ENCODE assay signal across 6 cellular contexts in the genomic region with DNA sequence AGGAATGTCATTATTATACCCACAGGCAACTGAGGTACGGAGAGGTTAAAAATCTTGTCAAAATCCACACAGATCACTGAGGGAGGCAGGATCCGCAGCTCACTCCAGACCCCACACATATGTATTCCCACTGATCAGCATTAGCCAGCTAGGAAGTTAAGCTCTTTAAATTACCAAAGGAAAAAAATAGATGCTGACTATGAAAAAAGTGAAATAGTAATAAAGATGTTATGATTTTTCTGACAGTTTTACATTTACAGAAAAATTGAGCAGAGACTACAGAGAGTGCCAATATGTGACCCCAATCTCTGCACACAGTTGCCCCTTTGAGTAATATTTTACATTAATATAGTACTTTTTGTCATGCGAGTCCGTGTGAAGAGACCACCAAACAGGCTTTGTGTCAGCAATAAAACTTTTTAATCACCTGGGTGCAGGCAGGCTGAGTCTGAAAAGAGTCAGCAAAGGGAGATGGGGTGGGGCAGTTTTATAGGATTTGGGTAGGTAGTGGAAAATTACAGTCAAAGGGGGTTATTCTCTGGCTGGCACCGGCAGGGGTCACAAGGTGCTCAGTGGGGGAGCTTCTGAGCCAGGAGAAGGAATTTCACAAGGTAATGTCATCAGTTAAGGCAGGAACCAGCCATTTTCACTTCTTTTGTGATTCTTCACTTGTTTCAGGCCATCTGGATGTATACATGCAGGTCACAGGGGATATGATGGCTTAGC.
DNase-seq lines count a peak whose midpoint lies in the region; ATAC-seq, FAIRE-seq and TF ChIP-seq lines count a peak whose summit lies in the region.
"Not testable (repeated sequence)": the region's sequence is repeated elsewhere in the genome, so short reads cannot be mapped to it uniquely, and the experiment has no call there.

No MANE protein-coding gene starts in this region.

- peak in 1 of 2 experiments; percentile 13; a peak in 1 of 4 replicates for TF ChIP-seq CTCF in GM23338 (conservative IDR thresholded peaks at IDR 0.05; ENCODE audit: low read depth in 2 of 2)
- TF ChIP-seq CTCF in IMR-90 (conservative IDR thresholded peaks at IDR 0.05; ENCODE audit: low read depth, low read length); WTC11 (IDR thresholded peaks at IDR 0.05); H1 (IDR thresholded peaks at IDR 0.05; ENCODE audit: control extremely low read depth in 1 of 3, insufficient read depth in 1 of 3, low read depth in 1 of 3, low read length in 3 of 3); HepG2 (CRISPR knock-in tag; IDR thresholded peaks at IDR 0.05): not testable (repeated sequence)

- not testable (repeated sequence) for H2AK5ac ChIP-seq in IMR-90 (ENCODE audit: low read depth, low read length); H1 (ENCODE audit: low read depth, low read length)

- H4K20me1 ChIP-seq in GM23338 (replicated peaks; ENCODE audit: insufficient read depth); IMR-90 (ENCODE audit: insufficient read depth, low read length); H1 (replicated peaks in 1 of 2; ENCODE audit: control insufficient read depth in 1 of 2, insufficient read depth in 2 of 2, low read length in 2 of 2); HepG2 (ENCODE audit: insufficient read depth, low read length): not testable (repeated sequence)

- not testable (repeated sequence) for H4K8ac ChIP-seq in IMR-90 (ENCODE audit: low read depth in 2 of 2, low read length in 2 of 2); H1 (ENCODE audit: extremely low read depth, insufficient read depth, low read length)

- H3K56ac ChIP-seq in IMR-90 (ENCODE audit: extremely low read depth, insufficient read depth, low read length) = not testable (repeated sequence)
- peak overlapping the region; percentile 64 for H3K56ac ChIP-seq in H1 (replicated peaks; ENCODE audit: insufficient read length, low read depth, low read length)

- intact Hi-C loops in IMR-90 (cut with micrococcal nuclease); HepG2 (cut with micrococcal nuclease; ENCODE audit: unreplicated experiment): not testable (repeated sequence)

- H3K27me3 Mint-ChIP-seq in GM23338 (ENCODE audit: insufficient read depth, low read depth, poor library complexity); WTC11 (ENCODE audit: low read depth): not testable (repeated sequence)

- H3K79me2 ChIP-seq in GM23338 (replicated peaks; ENCODE audit: insufficient read depth); H1 (ENCODE audit: control insufficient read depth in 1 of 2, insufficient read depth in 2 of 2, low read length in 2 of 2); HepG2 (ENCODE audit: insufficient read depth, low read length): not testable (repeated sequence)

- not testable (repeated sequence) for TF ChIP-seq EP300 in H1 (IDR thresholded peaks at IDR 0.05; ENCODE audit: borderline replicate concordance in 1 of 2, low read depth in 2 of 2, low read length in 2 of 2); HepG2 (IDR thresholded peaks at IDR 0.05; ENCODE audit: low read depth in 2 of 2, low read length in 2 of 2); HepG2 (CRISPR knock-in tag; IDR thresholded peaks at IDR 0.05; ENCODE audit: borderline replicate concordance)

- peaks cover 20% of the 10 kb centered on the region for H3K9me3 Mint-ChIP-seq in GM23338
- H3K9me3 Mint-ChIP-seq in WTC11 = peaks cover 35% of the 10 kb centered on the region

- not testable (repeated sequence) for H3K9ac ChIP-seq in IMR-90 (ENCODE audit: low read depth, low read length); H1 (replicated peaks in 1 of 4; ENCODE audit: extremely low read depth in 1 of 4, low read depth in 3 of 4, low read length in 3 of 4); HepG2 (ENCODE audit: insufficient read depth, low read depth, low read length)

- not testable (repeated sequence) for H2BK15ac ChIP-seq in IMR-90 (ENCODE audit: low read depth, low read length); H1 (ENCODE audit: low read length)

- peak; percentile 63 for ATAC-seq in GM23338
- ATAC-seq in IMR-90 (ENCODE audit: low read depth); WTC11; HepG2: not testable (repeated sequence)

- dilution Hi-C loops in IMR-90 (cut with HindIII; ENCODE audit: low sequenced_read_pairs, unreplicated experiment) = not testable (repeated sequence)

- TF ChIP-seq POLR2A in IMR-90 (IDR thresholded peaks at IDR 0.05; ENCODE audit: low read depth, low read length); H1 (IDR thresholded peaks at IDR 0.05; ENCODE audit: control extremely low read depth in 1 of 2, low read depth in 2 of 2, low read length in 2 of 2); HepG2 (IDR thresholded peaks at IDR 0.05; ENCODE audit: insufficient read depth in 1 of 2, low read depth in 2 of 2, low read length in 2 of 2): not testable (repeated sequence)

- FAIRE-seq in H1 (lab: Jason Lieb, UNC); HepG2 (lab: Jason Lieb, UNC): not testable (repeated sequence)

- H3K36me3 ChIP-seq in GM23338 (ENCODE audit: insufficient read depth); IMR-90 (ENCODE audit: control insufficient read depth, insufficient read depth, low read length); H1 (ENCODE audit: control insufficient read depth in 2 of 4, insufficient read depth in 4 of 4, low read length in 3 of 4); HepG2 (replicated peaks in 1 of 2; ENCODE audit: control insufficient read depth in 1 of 2, insufficient read depth in 2 of 2, low read length in 2 of 2): not testable (repeated sequence)

- peak; percentile 37 for DNase-seq in GM23338 (ENCODE audit: low spot score)
- not testable (repeated sequence) for DNase-seq in HEK293T (ENCODE audit: extremely low spot score); IMR-90; HepG2 (ENCODE audit: low spot score)
- peak; percentile 47 for DNase-seq in WTC11 (ENCODE audit: low spot score)
- DNase-seq in H1 (ENCODE audit: low read depth in 1 of 2, low spot score in 2 of 2) = peak in 1 of 2 experiments; percentile 62

- H2BK12ac ChIP-seq in H1 (ENCODE audit: low read depth, low read length) = not testable (repeated sequence)

- H3K4me2 ChIP-seq in GM23338 (peak overlapping the region; percentile 39; the same call in 1 of the 2 replicates), H1 (ENCODE audit: insufficient read depth in 1 of 2, low read depth in 2 of 2, low read length in 2 of 2) (0 out of 4 replicates have a peak overlapping the region, but pooled peaks of 1 of the 2 experiments have one; percentile 24)
- not testable (repeated sequence) for H3K4me2 ChIP-seq in IMR-90 (ENCODE audit: low read depth, low read length); HepG2 (ENCODE audit: low read depth, low read length)

- WGBS in IMR-90 (ENCODE audit: extremely low coverage in 2 of 2, insufficient read length in 1 of 2), 2 experiments = no CpG with 5 or more reads among the region's 5 CpGs
- 63% methylated on average over 5 of the region's 5 CpGs; no CpG with 5 or more reads in 1 of the 2 experiments for whole genome bisulfite sequencing in H1 (ENCODE audit: extremely low coverage in 1 of 2, insufficient coverage in 1 of 2, insufficient read length in 1 of 2, insufficient replicate concordance in 2 of 2, low coverage in 1 of 2, low lambda C conversion rate in 2 of 2, missing lambda C conversion rate in 1 of 2), 2 experiments
- 87% methylated on average over 5 of the region's 5 CpGs for WGBS in HepG2 (ENCODE audit: low lambda C conversion rate)

- H3F3A ChIP-seq in GM23338 (replicated peaks; ENCODE audit: low read depth) = not testable (repeated sequence)

- H3K14ac ChIP-seq in IMR-90 (replicated peaks; ENCODE audit: low read depth, low read length); H1 (ENCODE audit: insufficient read length): not testable (repeated sequence)

- peaks cover 14% of the 10 kb centered on the region; the same call in 1 of the 2 replicates for H3K4me1 ChIP-seq in GM23338 (ENCODE audit: insufficient read depth)
- H3K4me1 ChIP-seq in IMR-90 (ENCODE audit: control insufficient read depth, insufficient read depth, low read length); H1 (replicated peaks in 1 of 4; ENCODE audit: control insufficient read depth in 3 of 4, insufficient read depth in 4 of 4, low read length in 3 of 4); HepG2 (ENCODE audit: insufficient read depth, low read length): not testable (repeated sequence)

- in situ Hi-C loops in IMR-90 (cut with MboI; ENCODE audit: low sequenced_read_pairs); HepG2 (cut with HindIII; ENCODE audit: extremely low pct_ligation_motif_present, low pct_unique_long_range_greater_than_20kb): not testable (repeated sequence)

- H2BK20ac ChIP-seq in IMR-90 (ENCODE audit: low read depth, low read length); H1 (ENCODE audit: low read length): not testable (repeated sequence)

- not testable (repeated sequence) for H3K18ac ChIP-seq in IMR-90 (ENCODE audit: low read depth, low read length); H1 (ENCODE audit: extremely low read depth, low read length)

- H3K4ac ChIP-seq in IMR-90 (ENCODE audit: low read depth, low read length) = not testable (repeated sequence)
- peak overlapping the region; percentile 74 for H3K4ac ChIP-seq in H1 (replicated peaks; ENCODE audit: insufficient read length, low read depth, low read length)

- peak overlapping the region; percentile 81 for H3K27ac ChIP-seq in GM23338 (ENCODE audit: low read depth)
- H3K27ac ChIP-seq in IMR-90 (ENCODE audit: insufficient read depth, low read length); H1 (ENCODE audit: low read depth, low read length); HepG2 (ENCODE audit: extremely low read length, insufficient read depth, low read length): not testable (repeated sequence)

- not testable (repeated sequence) for H2AK9ac ChIP-seq in IMR-90 (replicated peaks; ENCODE audit: low read depth, low read length, poor library complexity)

- TF ChIP-seq RAD21 in IMR-90 (IDR thresholded peaks at IDR 0.05; ENCODE audit: low read length); H1 (IDR thresholded peaks at IDR 0.05 in 1 of 2, conservative IDR thresholded peaks at IDR 0.05 in 1 of 2; ENCODE audit: low read depth in 2 of 2, low read length in 2 of 2); HepG2 (CRISPR knock-in tag; IDR thresholded peaks at IDR 0.05): not testable (repeated sequence)

- not testable (repeated sequence) for H3K27me3 ChIP-seq in GM23338 (ENCODE audit: insufficient read depth); IMR-90 (ENCODE audit: control insufficient read depth, insufficient read depth, low read length); H1 (replicated peaks in 1 of 4; ENCODE audit: control insufficient read depth in 3 of 4, extremely low read depth in 1 of 4, insufficient read depth in 3 of 4, low read length in 3 of 4); HepG2 (ENCODE audit: control insufficient read depth in 1 of 2, insufficient read depth in 2 of 2, low read length in 2 of 2)

- H3K23me2 ChIP-seq in H1 (ENCODE audit: low read depth, low read length) = not testable (repeated sequence)

- CTCF ChIA-PET in HEK293T (lab: Yijun Ruan, JAX) (interaction anchor here (0.7 kb wide), 1 partner anchor 21 kb away, joined by 3 read pairs; no protein-coding TSS in a partner anchor), WTC11 (lab: Charles Lee) (interaction anchor here (0.7 to 1.9 kb wide), 3 partner anchors 21 to 228 kb away, joined by 3 to 7 read pairs (median 3); no protein-coding TSS in a partner anchor), H1 (lab: Charles Lee; ENCODE audit: partially characterized antibody) (interaction anchor here (0.5 to 3.2 kb wide), 5 partner anchors 21 to 261 kb away, joined by 3 to 15 read pairs (median 3); no protein-coding TSS in a partner anchor)
- CTCF ChIA-PET in IMR-90 (lab: Yijun Ruan, JAX); HepG2 (lab: Yijun Ruan, JAX; ENCODE audit: low intra/inter-chr PET ratio, low total read pairs): not testable (repeated sequence)

- not testable (repeated sequence) for H4K91ac ChIP-seq in IMR-90 (ENCODE audit: insufficient read depth, low read depth, low read length)
- H4K91ac ChIP-seq in H1 (replicated peaks; ENCODE audit: insufficient read length, low read length) = peak overlapping the region; percentile 34

- H2BK5ac ChIP-seq in IMR-90 (ENCODE audit: low read depth, low read length, poor library complexity, severe bottlenecking) = not testable (repeated sequence)
- H2BK5ac ChIP-seq in H1 (ENCODE audit: low read depth, low read length) = peak overlapping the region; percentile 26; the same call in 1 of the 2 replicates

- H2BK120ac ChIP-seq in IMR-90 (ENCODE audit: low read depth, low read length); H1 (replicated peaks; ENCODE audit: low read depth, low read length): not testable (repeated sequence)

- peaks cover 41% of the 10 kb centered on the region for H3K4me1 Mint-ChIP-seq in GM23338
- H3K4me1 Mint-ChIP-seq in WTC11 = peaks cover 44% of the 10 kb centered on the region

- not testable (repeated sequence) for H3K79me1 ChIP-seq in IMR-90 (ENCODE audit: low read depth in 1 of 2, low read length in 2 of 2); H1 (ENCODE audit: low read depth, low read length)

- not testable (repeated sequence) for H4K5ac ChIP-seq in IMR-90 (ENCODE audit: low read depth, low read length)
- peak overlapping the region; percentile 59 for H4K5ac ChIP-seq in H1 (ENCODE audit: insufficient read length, low read depth, low read length)

- not testable (repeated sequence) for H2AFZ ChIP-seq in GM23338; IMR-90 (replicated peaks; ENCODE audit: low read length, poor library complexity); H1 (ENCODE audit: low read length); HepG2 (ENCODE audit: low read length)

- not testable (repeated sequence) for H3K23ac ChIP-seq in IMR-90 (ENCODE audit: low read depth, low read length); H1 (ENCODE audit: insufficient read length)

- H3K9me2 ChIP-seq in GM23338 (ENCODE audit: insufficient read depth) = not testable (repeated sequence)

- POLR2A ChIA-PET in HEK293T (lab: Yijun Ruan, JAX); IMR-90 (lab: Charles Lee; ENCODE audit: unreplicated experiment); H1 (lab: Charles Lee; ENCODE audit: partially characterized antibody); HepG2 (lab: Yijun Ruan, JAX): not testable (repeated sequence)
- POLR2A ChIA-PET in WTC11 (lab: Charles Lee) = interaction anchor here (0.7 kb wide), 1 partner anchor 138 kb away, joined by 4 read pairs; no protein-coding TSS in a partner anchor

- H3K4me3 Mint-ChIP-seq in GM23338 (peak overlapping the region; percentile 29; the same call in 1 of the 3 replicates), WTC11 (0 out of 2 replicates have a peak overlapping the region, but pooled peaks have one; percentile 2)

- not testable (repeated sequence) for H3K9me3 ChIP-seq in IMR-90 (ENCODE audit: control insufficient read depth, insufficient read depth, low read length); H1 (ENCODE audit: insufficient read depth in 2 of 2, low read depth in 1 of 2, low read length in 1 of 2); HepG2 (ENCODE audit: low read length)

- not testable (repeated sequence) for H3K4me3 ChIP-seq in GM23338; IMR-90 (ENCODE audit: insufficient read depth, low read depth, low read length); H1 (ENCODE audit: extremely low read depth in 1 of 4, insufficient read depth in 2 of 4, low read depth in 3 of 4, low read length in 4 of 4); HepG2 (replicated peaks in 1 of 3; ENCODE audit: insufficient read depth in 1 of 3, low read depth in 2 of 3, low read length in 3 of 3)

- peaks cover 25% of the 10 kb centered on the region for H3K36me3 Mint-ChIP-seq in GM23338 (ENCODE audit: low read depth)
- peaks cover 29% of the 10 kb centered on the region for H3K36me3 Mint-ChIP-seq in WTC11

- BruUV-seq in IMR-90 (replicated peaks; lab: Mats Ljungman, UMichigan); HepG2 (replicated peaks; lab: Mats Ljungman, UMichigan): not testable (repeated sequence)

- peak overlapping the region; percentile 96 for H3K27ac Mint-ChIP-seq in GM23338
- H3K27ac Mint-ChIP-seq in WTC11 = peak overlapping the region; percentile 81

- H3K9me1 ChIP-seq in IMR-90 (ENCODE audit: insufficient read depth, low read length) = not testable (repeated sequence)
